10 cellular contexts compared by ENCODE assay signal in genomic region chr9:110148384-110148783, GRCh38. TPM values are rescaled to one million over a fixed set of nuclear protein-coding genes. Genes with fewer than 3 reads are reported as not detected.
A peak's percentile ranks its signal among the peaks of the same experiment; 100 is the strongest.
DNase-seq lines count a peak whose midpoint lies in the region; ATAC-seq and TF ChIP-seq lines count a peak whose summit lies in the region.
"Had no signal": no experiment of that assay in that cellular context is flagged by ENCODE, and none has a peak within 500 bp of the region (broad histone marks: within the 10 kb centered on the region; RNA-seq: fewer than 3 reads in every experiment).

No MANE protein-coding gene starts in this region.

- peaks cover 67% of the 10 kb centered on the region for H3K36me3 Mint-ChIP-seq in endothelial cell (ENCODE audit: low read depth, unreplicated experiment)

- H3K27ac Mint-ChIP-seq in endothelial cell (ENCODE audit: unreplicated experiment): peak overlapping the region; percentile 38

- no peak for TF ChIP-seq CTCF in endothelial cell (IDR thresholded peaks at IDR 0.05; ENCODE audit: unreplicated experiment)

- no peaks in the 10 kb centered on the region for H3K9me3 Mint-ChIP-seq in endothelial cell (ENCODE audit: unreplicated experiment)

- peak; percentile 66 for DNase-seq in RPMI7951 (ENCODE audit: low read depth)
- no peak for DNase-seq in endothelial cell (ENCODE audit: low spot score)
- DNase-seq in stimulated activated CD4-positive, alpha-beta T cell treated with anti-CD3 and anti-CD28 coated beads, TNF-alpha, amount 100 ng/mL, for 24 hours (ENCODE audit: low read depth in 3 of 3): peak; percentile 22 to 63 (median 23)
- DNase-seq in SK-N-DZ (ENCODE audit: low spot score): no peak
- DNase-seq in NCI-H2029 (lab: John Stamatoyannopoulos, UW): no peak
- DNase-seq in ureter (ENCODE audit: low spot score): no peak

- H3K27me3 Mint-ChIP-seq in endothelial cell (ENCODE audit: unreplicated experiment): peaks cover 27% of the 10 kb centered on the region

- ATAC-seq in GM18520 (IDR thresholded peaks at IDR 0.05; ENCODE audit: unreplicated experiment) (peak; percentile 57), HG02642 (IDR thresholded peaks at IDR 0.05; ENCODE audit: poor library complexity, unreplicated experiment) (peak; percentile 79)

- peak overlapping the region; percentile 57 for H3K4me3 Mint-ChIP-seq in endothelial cell (ENCODE audit: unreplicated experiment)

- H3K4me1 Mint-ChIP-seq in endothelial cell (ENCODE audit: unreplicated experiment): peaks cover 75% of the 10 kb centered on the region

RNA-seq across cellular contexts. Expression of gene C9orf152, which starts 59.6 kb away (rescaled TPM):
- not detected in 2 replicates for total RNA-seq in RPMI7951 (2014; rRNA removed; shearing (Covaris generic))
- not detected for total RNA-seq in endothelial cell (ENCODE audit: unreplicated experiment)
- not detected in 2 replicates for polyA plus RNA-seq in SK-N-DZ (2014; cell fraction: cytosol; rRNA removed)
- polyA plus RNA-seq in SK-N-DZ (2014; cell fraction: nucleus; rRNA removed): not detected in 2 replicates
- total RNA-seq in ureter: 6.7 TPM
- total RNA-seq: NCI-H460 had no signal
- polyA plus RNA-seq: keratinocyte had no signal

Comparison
In these comparisons a context has a peak if more than half of its experiments do, and no peak if none do; other contexts are left out.
1. DNase-seq: peak in RPMI7951 (single experiment) and stimulated activated CD4-positive, alpha-beta T cell treated with anti-CD3 and anti-CD28 coated beads, TNF-alpha, amount 100 ng/mL, for 24 hours (3 of 3); none in endothelial cell (single experiment), SK-N-DZ (single experiment), NCI-H2029 (single experiment) and ureter (single experiment).